Comparison of ENCODE assay signal across 2 cellular contexts in the genomic region with DNA sequence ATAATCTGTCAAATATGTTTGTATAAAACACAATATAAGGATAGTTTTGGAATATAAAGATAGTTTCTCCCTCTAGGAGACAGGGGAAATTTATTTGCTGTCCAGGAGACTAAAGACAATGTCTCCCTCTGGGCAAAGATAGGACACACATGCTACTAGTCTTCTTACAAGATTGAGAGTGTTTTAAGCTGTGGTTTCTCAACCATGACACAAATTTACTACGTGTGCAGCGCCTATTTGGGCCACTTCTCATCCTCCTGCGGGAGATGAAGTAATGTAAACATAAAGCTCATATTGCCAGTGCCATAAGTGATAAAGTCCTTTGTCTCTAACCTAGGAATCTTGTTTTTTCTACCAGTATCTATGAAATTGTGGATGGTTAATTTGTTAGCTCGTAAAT.
TF ChIP-seq lines count a peak whose summit lies in the region.

No MANE protein-coding gene starts in this region.

TF ChIP-seq in A549, 52 proteins besides CTCF, POLR2A, EP300 and RAD21 (continued from another document):
- no peak for TF ChIP-seq MYC (IDR thresholded peaks at IDR 0.05; ENCODE audit: borderline replicate concordance, low read length)
- TF ChIP-seq, protein P1, sequence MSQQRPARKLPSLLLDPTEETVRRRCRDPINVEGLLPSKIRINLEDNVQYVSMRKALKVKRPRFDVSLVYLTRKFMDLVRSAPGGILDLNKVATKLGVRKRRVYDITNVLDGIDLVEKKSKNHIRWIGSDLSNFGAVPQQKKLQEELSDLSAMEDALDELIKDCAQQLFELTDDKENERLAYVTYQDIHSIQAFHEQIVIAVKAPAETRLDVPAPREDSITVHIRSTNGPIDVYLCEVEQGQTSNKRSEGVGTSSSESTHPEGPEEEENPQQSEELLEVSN (IDR thresholded peaks at IDR 0.05; ENCODE audit: borderline replicate concordance, low read depth): no peak

TF ChIP-seq in IMR-90, 13 proteins besides CTCF, POLR2A, EP300 and RAD21 (continued from another document):
- TF ChIP-seq, protein P2, sequence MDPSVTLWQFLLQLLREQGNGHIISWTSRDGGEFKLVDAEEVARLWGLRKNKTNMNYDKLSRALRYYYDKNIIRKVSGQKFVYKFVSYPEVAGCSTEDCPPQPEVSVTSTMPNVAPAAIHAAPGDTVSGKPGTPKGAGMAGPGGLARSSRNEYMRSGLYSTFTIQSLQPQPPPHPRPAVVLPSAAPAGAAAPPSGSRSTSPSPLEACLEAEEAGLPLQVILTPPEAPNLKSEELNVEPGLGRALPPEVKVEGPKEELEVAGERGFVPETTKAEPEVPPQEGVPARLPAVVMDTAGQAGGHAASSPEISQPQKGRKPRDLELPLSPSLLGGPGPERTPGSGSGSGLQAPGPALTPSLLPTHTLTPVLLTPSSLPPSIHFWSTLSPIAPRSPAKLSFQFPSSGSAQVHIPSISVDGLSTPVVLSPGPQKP (IDR thresholded peaks at IDR 0.05; ENCODE audit: borderline replicate concordance, low read depth, low read length): no peak
- TF ChIP-seq NFE2L2 (IDR thresholded peaks at IDR 0.05; ENCODE audit: low read depth, low read length) (no peak), MXI1 (IDR thresholded peaks at IDR 0.05; ENCODE audit: borderline replicate concordance, low read depth, low read length) (no peak), SMC3 (IDR thresholded peaks at IDR 0.05; ENCODE audit: low read depth, low read length) (no peak), MAFK (IDR thresholded peaks at IDR 0.05; ENCODE audit: low read depth, low read length) (no peak), BHLHE40 (IDR thresholded peaks at IDR 0.05; ENCODE audit: low read depth, low read length) (no peak), RCOR1 (IDR thresholded peaks at IDR 0.05; ENCODE audit: insufficient replicate concordance, low read length) (no peak), CHD1 (IDR thresholded peaks at IDR 0.05; ENCODE audit: low read depth, low read length) (no peak)
- TF ChIP-seq, protein P3, sequence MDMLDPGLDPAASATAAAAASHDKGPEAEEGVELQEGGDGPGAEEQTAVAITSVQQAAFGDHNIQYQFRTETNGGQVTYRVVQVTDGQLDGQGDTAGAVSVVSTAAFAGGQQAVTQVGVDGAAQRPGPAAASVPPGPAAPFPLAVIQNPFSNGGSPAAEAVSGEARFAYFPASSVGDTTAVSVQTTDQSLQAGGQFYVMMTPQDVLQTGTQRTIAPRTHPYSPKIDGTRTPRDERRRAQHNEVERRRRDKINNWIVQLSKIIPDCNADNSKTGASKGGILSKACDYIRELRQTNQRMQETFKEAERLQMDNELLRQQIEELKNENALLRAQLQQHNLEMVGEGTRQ (IDR thresholded peaks at IDR 0.05; ENCODE audit: low read depth, low read length): no peak
